Comparison of ENCODE assay signal across 24 cellular contexts in genomic region chr2:128832946-128833560, GRCh38.
DNase-seq lines count a peak whose midpoint lies in the region; ATAC-seq, FAIRE-seq and TF ChIP-seq lines count a peak whose summit lies in the region.
"Had no signal": no experiment of that assay in that cellular context is flagged by ENCODE, and none has a peak within 500 bp of the region (broad histone marks: within the 10 kb centered on the region; RNA-seq: fewer than 3 reads in every experiment).

No MANE protein-coding gene starts in this region.

- DNase-seq in NCI-H1417 (lab: John Stamatoyannopoulos, UW) (peak; percentile 32 to 53 (median 45)), NCI-H2171 (lab: John Stamatoyannopoulos, UW) (peak; percentile 47), pancreas (peak in 2 of 6 donors; percentile 18 to 35), NCI-H1436 (lab: John Stamatoyannopoulos, UW) (no peak)
- no peak for DNase-seq in stimulated activated CD4-positive, alpha-beta T cell treated with anti-CD3 and anti-CD28 coated beads, Interleukin-4, amount 100 ng/mL, for 1 hour
- DNase-seq: activated CD4-positive, alpha-beta T cell treated with anti-CD3 and anti-CD28 coated beads, Interleukin-2, amount 50 U/mL, for 48 hours; activated CD8-positive, alpha-beta memory T cell treated with anti-CD3 and anti-CD28 coated beads, Interleukin-2, amount 50 U/mL, for 48 hours; activated effector memory CD4-positive, alpha-beta T cell treated with Interleukin-2 at 50 U/mL for 16 hours; Calu3; effector CD8-positive, alpha-beta T cell; erythroblast; foreskin melanocyte; left ventricle myocardium superior; natural killer cell; NCI-H1105 treated with DMSO at 0.1 percent for 48 hours; NCI-H446 treated with DMSO at 0.1 percent for 48 hours; OCI-M1; stimulated activated naive CD8-positive, alpha-beta T cell treated with anti-CD3 and anti-CD28 coated beads, Interleukin-15, Interleukin-2, amounts not matched to agents 100 U/mL and 50 U/mL, for 24 hours had no signal

- no peak overlapping the region for H3K4me3 ChIP-seq in endocrine pancreas (ENCODE audit: control insufficient read depth, insufficient read depth, low read length)
- H3K4me3 ChIP-seq in pancreas, result no peak overlapping the region
- H3K4me3 ChIP-seq: thoracic aorta had no signal

- intact Hi-C loops in pancreas (cut with DNase I), result no loop called here

- no peaks in the 10 kb centered on the region for H3K27me3 ChIP-seq in endocrine pancreas (ENCODE audit: control insufficient read depth, insufficient read depth, low read length)
- H3K27me3 ChIP-seq in pancreas, result no peaks in the 10 kb centered on the region

- no peak for FAIRE-seq in pancreas (lab: Jason Lieb, UNC)
- FAIRE-seq: colon, GM12892 had no signal

- peak in 3 of 4 donors; percentile 84 to 97 (median 87) for ATAC-seq in pancreas
- no peak for ATAC-seq in HG02571 (IDR thresholded peaks at IDR 0.05; ENCODE audit: unreplicated experiment)
- ATAC-seq: left ventricle myocardium superior; natural killer cell; sciatic nerve; stimulated activated naive CD8-positive, alpha-beta T cell treated with anti-CD3 and anti-CD28 coated beads, Interleukin-15, Interleukin-2, amounts not matched to agents 100 U/mL and 50 U/mL, for 24 hours had no signal

- peak overlapping the region in 1 of 4 donors; percentile 28 for H3K27ac ChIP-seq in pancreas
- H3K27ac ChIP-seq: thoracic aorta had no signal

- no peaks in the 10 kb centered on the region for H3K36me3 ChIP-seq in endocrine pancreas (ENCODE audit: control insufficient read depth, insufficient read depth, low read length)
- no peaks in the 10 kb centered on the region for H3K36me3 ChIP-seq in pancreas
- H3K36me3 ChIP-seq: thoracic aorta had no signal

- H3K4me1 ChIP-seq in endocrine pancreas (ENCODE audit: control insufficient read depth, insufficient read depth, low read length) (peaks cover 10% of the 10 kb centered on the region), pancreas (no peaks in the 10 kb centered on the region)

- TF ChIP-seq CTCF in pancreas (IDR thresholded peaks at IDR 0.05), result no peak

- WGBS in pancreas, 2 donors, result 26 to 33% methylated on average over 7 of the region's 7 CpGs

- H3K9ac ChIP-seq in endocrine pancreas (ENCODE audit: control insufficient read depth, insufficient read depth, low read length), result peak overlapping the region; percentile 8

- no peaks in the 10 kb centered on the region for H3K9me3 ChIP-seq in endocrine pancreas (ENCODE audit: control insufficient read depth, low read length)
- H3K9me3 ChIP-seq in pancreas, result no peaks in the 10 kb centered on the region
- H3K9me3 ChIP-seq: thoracic aorta had no signal

Comparison
In these comparisons a context has a peak if more than half of its experiments do, and no peak if none do; other contexts are left out.
1. DNase-seq: peak in NCI-H1417 (3 of 3) and NCI-H2171 (single experiment); none in NCI-H1436 (single experiment) and stimulated activated CD4-positive, alpha-beta T cell treated with anti-CD3 and anti-CD28 coated beads, Interleukin-4, amount 100 ng/mL, for 1 hour (single experiment).